ENCODE assay signal across 10 cellular contexts in the genomic region with DNA sequence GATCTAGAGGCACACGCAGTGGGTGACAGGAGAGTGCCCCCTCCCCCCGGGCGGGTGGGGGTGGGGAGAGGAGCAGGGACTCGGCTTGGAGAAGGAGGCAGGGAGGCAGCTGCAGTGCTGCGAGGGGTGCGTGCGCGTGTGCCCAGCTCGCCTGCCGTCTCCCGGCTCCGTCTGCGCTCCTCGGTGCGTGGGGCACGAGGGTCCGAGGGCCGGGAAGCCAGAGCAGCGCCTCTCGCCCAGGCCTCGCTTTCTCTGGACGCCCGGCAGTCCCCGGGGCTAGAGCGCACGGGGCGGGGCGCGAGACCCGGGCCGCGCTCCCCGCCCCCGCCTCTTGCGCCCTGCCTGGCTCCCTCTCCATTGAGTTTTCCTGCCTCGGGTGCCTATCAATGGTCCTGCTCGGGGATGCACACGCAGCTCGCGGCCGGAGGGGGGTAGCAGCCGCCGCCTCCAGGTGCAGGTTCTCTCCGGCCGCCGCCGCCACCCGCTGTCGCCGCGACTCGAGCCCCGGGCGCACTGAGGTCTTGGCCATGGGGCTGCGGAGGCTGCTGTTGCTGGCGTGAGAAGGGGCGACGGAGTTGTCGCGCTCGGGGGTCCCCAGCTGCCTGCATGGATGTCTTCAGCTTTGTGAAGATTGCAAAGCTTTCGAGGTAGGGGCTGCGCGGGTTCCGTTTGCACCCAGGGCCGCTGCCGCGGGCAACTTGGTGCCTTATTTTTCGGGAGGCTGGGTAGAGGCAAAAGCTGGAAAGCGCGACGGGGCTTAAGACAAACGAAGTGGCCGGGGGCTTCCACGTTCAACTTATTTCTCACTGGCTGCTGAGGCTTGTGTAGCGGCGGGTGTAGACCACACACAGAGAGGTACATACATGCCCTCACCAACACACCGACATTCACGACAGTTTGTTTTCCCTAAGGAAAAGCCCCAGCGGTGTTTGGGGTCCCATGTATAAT. TPM values are rescaled to one million over a fixed set of nuclear protein-coding genes. Genes with fewer than 3 reads are reported as not detected.
DNase-seq lines count a peak whose midpoint lies in the region; ATAC-seq and TF ChIP-seq lines count a peak whose summit lies in the region.
"Had no signal": no experiment of that assay in that cellular context is flagged by ENCODE, and none has a peak within 500 bp of the region (broad histone marks: within the 10 kb centered on the region; RNA-seq: fewer than 3 reads in every experiment).

TSS of gene FRMPD4 (plus strand) at position 108 of the 948 bp plus-strand sequence. CDS start at position 607, 499 bp downstream.

- H3K4me1 ChIP-seq in hepatocyte (ENCODE audit: insufficient read depth) (no peaks in the 10 kb centered on the region), sigmoid colon (no peaks in the 10 kb centered on the region), thyroid gland (no peaks in the 10 kb centered on the region)
- H3K4me1 ChIP-seq: tibial nerve had no signal

- TF ChIP-seq POLR2A in sigmoid colon (IDR thresholded peaks at IDR 0.05) (no peak), thyroid gland (IDR thresholded peaks at IDR 0.05) (no peak)

- TF ChIP-seq EP300 in sigmoid colon (IDR thresholded peaks at IDR 0.05): no peak

- DNase-seq in HCEC 1CT: peak; percentile 38
- peak; percentile 25 for DNase-seq in hepatocyte (ENCODE audit: low spot score)
- DNase-seq in sigmoid colon: peak; percentile 76
- DNase-seq in NAMALWA (ENCODE audit: low spot score): no peak
- DNase-seq in thyroid gland: no peak
- no peak for DNase-seq in activated CD4-positive, CD25-positive, alpha-beta regulatory T cell (lab: John Stamatoyannopoulos, UW)

- H3K9me2 ChIP-seq in hepatocyte (replicated peaks; ENCODE audit: insufficient read depth): no peaks in the 10 kb centered on the region

- intact Hi-C loops in sigmoid colon (cut with DNase I) (loop anchor here (5.0 kb wide), 2 partner anchors 179 to 429 kb away; no protein-coding TSS in a partner anchor), thyroid gland (cut with DNase I) (no loop called here)

- peak within 1 kb of the TSS; percentile 68 for H3K4me3 ChIP-seq in WI38 (ENCODE audit: low read depth, low read length)
- H3K4me3 ChIP-seq in hepatocyte: no peak within 1 kb of the TSS
- peak within 1 kb of the TSS; percentile 39 to 57 (median 50) for H3K4me3 ChIP-seq in sigmoid colon
- no peak within 1 kb of the TSS for H3K4me3 ChIP-seq in thyroid gland (replicated peaks in 1 of 3)
- H3K4me3 ChIP-seq: SK-N-MC had no signal

- H3K27me3 ChIP-seq in hepatocyte: peaks cover 30% of the 10 kb centered on the region
- H3K27me3 ChIP-seq in sigmoid colon: no peaks in the 10 kb centered on the region
- no peaks in the 10 kb centered on the region for H3K27me3 ChIP-seq in thyroid gland

- ATAC-seq in GM18520 (IDR thresholded peaks at IDR 0.05; ENCODE audit: unreplicated experiment): no peak

- H3K36me3 ChIP-seq in hepatocyte (replicated peaks; ENCODE audit: insufficient read depth, low read depth): no peaks in the 10 kb centered on the region
- no peaks in the 10 kb centered on the region for H3K36me3 ChIP-seq in sigmoid colon
- no peaks in the 10 kb centered on the region for H3K36me3 ChIP-seq in thyroid gland
- H3K36me3 ChIP-seq: tibial nerve had no signal

- no peak within 1 kb of the TSS for H2AFZ ChIP-seq in hepatocyte

- no peak within 1 kb of the TSS for H3K27ac ChIP-seq in hepatocyte
- peak within 1 kb of the TSS in 3 of 4 donors; percentile 47 to 63 (median 53) for H3K27ac ChIP-seq in sigmoid colon
- no peak within 1 kb of the TSS for H3K27ac ChIP-seq in thyroid gland
- H3K27ac ChIP-seq: SK-N-MC, tibial nerve had no signal

- H3K4me2 ChIP-seq in hepatocyte: peak within 1 kb of the TSS; percentile 78

- 41% methylated on average over 37 of the region's 80 CpGs for WGBS in hepatocyte (ENCODE audit: low lambda C conversion rate, missing lambda C conversion rate)
- 4 to 11% methylated on average over 79 to 80 of the region's 80 CpGs for WGBS in sigmoid colon, 2 donors
- WGBS in thyroid gland, 2 donors: 0 to 7% methylated on average over 1 to 30 of the region's 80 CpGs

- no peak for TF ChIP-seq CTCF in WI38 (IDR thresholded peaks at IDR 0.05; ENCODE audit: low read depth, low read length)
- peak; percentile 26 for TF ChIP-seq CTCF in hepatocyte (IDR thresholded peaks at IDR 0.05; ENCODE audit: poor library complexity)
- TF ChIP-seq CTCF in sigmoid colon (IDR thresholded peaks at IDR 0.05): peak in 2 of 4 experiments; percentile 12 to 34
- TF ChIP-seq CTCF in thyroid gland (IDR thresholded peaks at IDR 0.05): no peak

- H3K79me2 ChIP-seq in hepatocyte: no peaks in the 10 kb centered on the region

- H4K20me1 ChIP-seq in hepatocyte (ENCODE audit: insufficient read depth, poor library complexity, severe bottlenecking): no peaks in the 10 kb centered on the region

- H3K9me3 ChIP-seq in hepatocyte (ENCODE audit: low read depth): no peaks in the 10 kb centered on the region
- no peaks in the 10 kb centered on the region for H3K9me3 ChIP-seq in sigmoid colon
- no peaks in the 10 kb centered on the region for H3K9me3 ChIP-seq in thyroid gland
- H3K9me3 ChIP-seq: tibial nerve had no signal

RNA-seq across cellular contexts. Expression of gene FRMPD4, which starts in this region (rescaled TPM):
- total RNA-seq in hepatocyte: 0.16 and 0.23 TPM in 2 replicates
- polyA plus RNA-seq in hepatocyte: not detected in 2 replicates
- total RNA-seq in sigmoid colon: 1 to 10 TPM; 1.4 to 5.8 (median 3.9) TPM
- under 1 TPM in 1 of 3 donors, not detected in 2; 0.22 TPM for polyA plus RNA-seq in sigmoid colon
- not detected for total RNA-seq in thyroid gland

Comparison
In these comparisons a context has a peak if more than half of its experiments do, and no peak if none do; other contexts are left out.
1. Peak in DNase-seq and H3K4me2 ChIP-seq in hepatocyte; RNA of the gene not detected or under 1 TPM.
2. DNase-seq: peak in HCEC 1CT (single experiment) and sigmoid colon (single experiment); none in NAMALWA (single experiment), thyroid gland (0 of 2) and activated CD4-positive, CD25-positive, alpha-beta regulatory T cell (0 of 4).
3. H3K4me3 ChIP-seq: peak in WI38 (single experiment) and sigmoid colon (4 of 4); none in hepatocyte (single experiment) and thyroid gland (0 of 3).
4. H3K27ac ChIP-seq: peak in sigmoid colon (3 of 4); none in hepatocyte (single experiment) and thyroid gland (0 of 3).